ENCODE assay signal across 30 cellular contexts in the genomic region with DNA sequence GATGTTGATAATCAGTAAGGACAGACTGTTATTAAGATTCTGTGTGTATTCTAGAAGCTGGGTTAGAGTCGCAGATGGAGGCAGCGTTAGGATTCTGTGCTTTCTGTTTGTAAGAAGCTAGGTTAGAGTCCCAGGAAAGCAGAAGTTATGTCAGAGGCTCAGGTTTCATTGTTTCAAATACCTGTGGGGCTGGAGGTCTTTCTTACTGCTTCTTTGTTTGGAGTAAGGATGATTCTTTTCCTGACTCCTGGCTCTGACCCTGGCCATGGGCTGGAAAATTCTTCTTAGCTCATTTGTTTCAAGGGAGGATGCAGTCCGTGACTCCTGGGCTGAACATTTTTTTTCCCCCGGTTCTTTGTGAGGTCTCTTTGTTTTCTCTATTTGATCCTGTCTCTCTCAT. TPM values are rescaled to one million over a fixed set of nuclear protein-coding genes. Genes with fewer than 3 reads are reported as not detected.
"Had no signal": no experiment of that assay in that cellular context is flagged by ENCODE, and none has a peak within 500 bp of the region (broad histone marks: within the 10 kb centered on the region; RNA-seq: fewer than 3 reads in every experiment).

No MANE protein-coding gene starts in this region.

- H3K36me3 Mint-ChIP-seq: activated naive CD4-positive, alpha-beta T cell treated with anti-CD3 and anti-CD28 coated beads, Interleukin-2, amount 50 U/mL, for 24 hours had no signal

- H3K36me3 ChIP-seq: ascending aorta, SJCRH30 had no signal

- H3K4me1 Mint-ChIP-seq: central memory CD8-positive, alpha-beta T cell had no signal

- H3K9ac ChIP-seq: SK-N-SH had no signal

- H3K9me2 ChIP-seq: SK-N-SH had no signal

- H3K4me3 Mint-ChIP-seq: activated CD8-positive, alpha-beta T cell treated with anti-CD3 and anti-CD28 coated beads, Interleukin-2, amount 10 ng/mL, durations not matched to agents 7 days and 5 days; activated naive CD4-positive, alpha-beta T cell treated with anti-CD3 and anti-CD28 coated beads, Interleukin-2, amount 50 U/mL, for 24 hours; activated T-helper 1 cell treated with anti-CD3 and anti-CD28 coated beads, Interleukin-12 subunit alpha, Interleukin-12 subunit beta, Interleukin-2, Interleukin-4 antibody, amounts not matched to agents 30 ng/mL and 10 ng/mL and 1 ng/mL, durations not matched to agents 14 hours and 24 hours and 36 hours; central memory CD8-positive, alpha-beta T cell had no signal

- H3K27me3 ChIP-seq: ascending aorta, body of pancreas, SJCRH30 had no signal

- H3K27me3 Mint-ChIP-seq: activated naive CD4-positive, alpha-beta T cell treated with anti-CD3 and anti-CD28 coated beads, Interleukin-2, amount 50 U/mL, for 24 hours had no signal

- H3K9me3 Mint-ChIP-seq: central memory CD8-positive, alpha-beta T cell had no signal

- DNase-seq: activated CD4-positive, alpha-beta T cell treated with anti-CD3 and anti-CD28 coated beads for 4 hours; activated CD4-positive, alpha-beta T cell treated with anti-CD3 and anti-CD28 coated beads, Interleukin-2, amount 50 U/mL, for 4 hours; activated CD8-positive, alpha-beta memory T cell treated with anti-CD3 and anti-CD28 coated beads, Interleukin-2, amount 50 U/mL, for 48 hours; activated CD8-positive, alpha-beta T cell treated with anti-CD3 and anti-CD28 coated beads, Interleukin-2, amount 10 ng/mL, durations not matched to agents 7 days and 5 days; activated effector memory CD4-positive, alpha-beta T cell treated with Interleukin-2 at 50 U/mL for 16 hours; activated naive CD4-positive, alpha-beta T cell; activated T-cell treated with anti-CD3 and anti-CD28 coated beads, Interleukin-2, amount 50 U/mL, for 1 hour; body of pancreas; Kasumi-1; KBM-7; NCI-H1048; NCI-H146; NCI-H1930; NCI-H2171 treated with DMSO at 0.1 percent for 48 hours; NCI-H226; NCI-H526 treated with DMSO at 0.1 percent for 48 hours; OCI-M1; Right ventricle myocardium superior; SJCRH30; SK-N-SH; T-helper 1 cell had no signal

- H3K4me3 ChIP-seq: ascending aorta, body of pancreas, SJCRH30 had no signal

- H3K27ac Mint-ChIP-seq: activated CD8-positive, alpha-beta T cell treated with anti-CD3 and anti-CD28 coated beads, Interleukin-2, amount 10 ng/mL, durations not matched to agents 7 days and 5 days; activated naive CD4-positive, alpha-beta T cell treated with anti-CD3 and anti-CD28 coated beads, Interleukin-2, amount 50 U/mL, for 24 hours; activated T-helper 1 cell treated with anti-CD3 and anti-CD28 coated beads, Interleukin-12 subunit alpha, Interleukin-12 subunit beta, Interleukin-2, Interleukin-4 antibody, amounts not matched to agents 30 ng/mL and 10 ng/mL and 1 ng/mL, durations not matched to agents 14 hours and 24 hours and 36 hours had no signal

- H3K27ac ChIP-seq: ascending aorta, body of pancreas, RWPE1, SJCRH30, VCaP had no signal

- H3K9me3 ChIP-seq: ascending aorta, body of pancreas, SJCRH30, SK-N-SH had no signal

- H3K4me1 ChIP-seq: ascending aorta, body of pancreas, SJCRH30 had no signal

- ATAC-seq: activated CD8-positive, alpha-beta T cell treated with anti-CD3 and anti-CD28 coated beads, Interleukin-2, amount 10 ng/mL, durations not matched to agents 7 days and 5 days; body of pancreas; Panc1 had no signal

- H3K4me2 ChIP-seq: SK-N-SH had no signal

RNA-seq across cellular contexts. Expression of gene MUCL1, which starts 5.2 kb away (rescaled TPM):
- total RNA-seq: activated CD8-positive, alpha-beta T cell treated with anti-CD3 and anti-CD28 coated beads, Interleukin-2, amount 10 ng/mL, durations not matched to agents 7 days and 5 days; activated T-helper 1 cell treated with anti-CD3 and anti-CD28 coated beads, Interleukin-12 subunit alpha, Interleukin-12 subunit beta, Interleukin-2, Interleukin-4 antibody, amounts not matched to agents 30 ng/mL and 10 ng/mL and 1 ng/mL, durations not matched to agents 14 hours and 24 hours and 36 hours; ascending aorta; body of pancreas; NCI-H460; Right ventricle myocardium superior; SJCRH30; T-helper 2 cell treated with Interferon-gamma antibody and Interleukin-4, amounts not matched to agents 100 ng/mL and 5 ng/mL, for 36 hours had no signal
- polyA plus RNA-seq: SK-N-SH had no signal
